ENCODE assay signal across 9 cellular contexts in genomic region chr1:246012271-246012854, GRCh38.
A peak's percentile ranks its signal among the peaks of the same experiment; 100 is the strongest.
DNase-seq lines count a peak whose midpoint lies in the region; ATAC-seq lines count a peak whose summit lies in the region.
"Had no signal": no experiment of that assay in that cellular context is flagged by ENCODE, and none has a peak within 500 bp of the region (broad histone marks: within the 10 kb centered on the region; RNA-seq: fewer than 3 reads in every experiment).

No MANE protein-coding gene starts in this region.

- H3K36me3 ChIP-seq in naive thymus-derived CD4-positive, alpha-beta T cell (ENCODE audit: control insufficient read depth in 2 of 3, insufficient read depth in 3 of 3, low read length in 3 of 3), result no peaks in the 10 kb centered on the region

- CTCF ChIA-PET in naive thymus-derived CD4-positive, alpha-beta T cell (lab: Charles Lee), result interaction anchor here (0.7 to 1.1 kb wide), 2 partner anchors 91 to 481 kb away, joined by 3 read pairs; no protein-coding TSS in a partner anchor

- H3K9me3 ChIP-seq in naive thymus-derived CD4-positive, alpha-beta T cell (ENCODE audit: control insufficient read depth in 2 of 3, low read length in 3 of 3), result no peaks in the 10 kb centered on the region

- no peaks in the 10 kb centered on the region for H3K27me3 Mint-ChIP-seq in naive thymus-derived CD4-positive, alpha-beta T cell

- ATAC-seq in HG03095 (IDR thresholded peaks at IDR 0.05; ENCODE audit: unreplicated experiment) (peak; percentile 65), HG03442 (IDR thresholded peaks at IDR 0.05; ENCODE audit: unreplicated experiment) (no peak)
- ATAC-seq in naive thymus-derived CD4-positive, alpha-beta T cell, result peak; percentile 50

- no peaks in the 10 kb centered on the region for H3K4me1 ChIP-seq in naive thymus-derived CD4-positive, alpha-beta T cell (ENCODE audit: control insufficient read depth in 2 of 2, insufficient read depth in 2 of 2, low read length in 2 of 2)

- H3K27ac Mint-ChIP-seq in naive thymus-derived CD4-positive, alpha-beta T cell, result peak overlapping the region in 2 of 9 donors; percentile 13 to 49
- H3K27ac Mint-ChIP-seq: immature natural killer cell had no signal

- H3K27ac ChIP-seq in naive thymus-derived CD4-positive, alpha-beta T cell (ENCODE audit: low read depth, low read length), result no peak overlapping the region

- peaks cover 0 to 3% (median 0%) of the 10 kb centered on the region in 7 donors for H3K4me1 Mint-ChIP-seq in naive thymus-derived CD4-positive, alpha-beta T cell
- H3K4me1 Mint-ChIP-seq: immature natural killer cell had no signal

- intact Hi-C loops in naive thymus-derived CD4-positive, alpha-beta T cell (cut with micrococcal nuclease), result loop anchor here (1.0 kb wide), 3 partner anchors 105 to 687 kb away; no protein-coding TSS in a partner anchor

- no peaks in the 10 kb centered on the region for H3K27me3 ChIP-seq in naive thymus-derived CD4-positive, alpha-beta T cell (ENCODE audit: control insufficient read depth in 2 of 2, insufficient read depth in 2 of 2, low read length in 2 of 2)

- POLR2A ChIA-PET in naive thymus-derived CD4-positive, alpha-beta T cell (lab: Charles Lee), result no interaction called here

- H3K36me3 Mint-ChIP-seq in naive thymus-derived CD4-positive, alpha-beta T cell, result peaks cover 0 to 4% (median 0%) of the 10 kb centered on the region in 5 donors
- H3K36me3 Mint-ChIP-seq: immature natural killer cell had no signal

- no peak overlapping the region for H3K4me3 Mint-ChIP-seq in naive thymus-derived CD4-positive, alpha-beta T cell
- H3K4me3 Mint-ChIP-seq: immature natural killer cell had no signal

- DNase-seq in DMS153 treated with DMSO at 0.1 percent for 48 hours (lab: John Stamatoyannopoulos, UW; ENCODE audit: unreplicated experiment) (peak; percentile 86), NOMO-1 treated with DMSO at 0.1 percent for 48 hours (lab: John Stamatoyannopoulos, UW; ENCODE audit: unreplicated experiment) (peak; percentile 69), dermis blood vessel endothelial cell (peak; percentile 74), GM19240 (ENCODE audit: insufficient read length, low spot score) (no peak)
- DNase-seq in naive thymus-derived CD4-positive, alpha-beta T cell, result peak in 5 of 9 donors; percentile 14 to 30 (median 22)
- no peak for DNase-seq in activated T-cell treated with anti-CD3 and anti-CD28 coated beads, Interleukin-2, amount 50 U/mL, for 1 hour

- H3K4me3 ChIP-seq in naive thymus-derived CD4-positive, alpha-beta T cell (ENCODE audit: low read length), result no peak overlapping the region

- no peaks in the 10 kb centered on the region for H3K9me3 Mint-ChIP-seq in naive thymus-derived CD4-positive, alpha-beta T cell
- H3K9me3 Mint-ChIP-seq: immature natural killer cell had no signal

Comparison
In these comparisons a context has a peak if more than half of its experiments do, and no peak if none do; other contexts are left out.
1. DNase-seq: peak in DMS153 treated with DMSO at 0.1 percent for 48 hours (single experiment), NOMO-1 treated with DMSO at 0.1 percent for 48 hours (single experiment), dermis blood vessel endothelial cell (single experiment) and naive thymus-derived CD4-positive, alpha-beta T cell (5 of 9); none in activated T-cell treated with anti-CD3 and anti-CD28 coated beads, Interleukin-2, amount 50 U/mL, for 1 hour (single experiment) and GM19240 (single experiment).